In the genomic region with DNA sequence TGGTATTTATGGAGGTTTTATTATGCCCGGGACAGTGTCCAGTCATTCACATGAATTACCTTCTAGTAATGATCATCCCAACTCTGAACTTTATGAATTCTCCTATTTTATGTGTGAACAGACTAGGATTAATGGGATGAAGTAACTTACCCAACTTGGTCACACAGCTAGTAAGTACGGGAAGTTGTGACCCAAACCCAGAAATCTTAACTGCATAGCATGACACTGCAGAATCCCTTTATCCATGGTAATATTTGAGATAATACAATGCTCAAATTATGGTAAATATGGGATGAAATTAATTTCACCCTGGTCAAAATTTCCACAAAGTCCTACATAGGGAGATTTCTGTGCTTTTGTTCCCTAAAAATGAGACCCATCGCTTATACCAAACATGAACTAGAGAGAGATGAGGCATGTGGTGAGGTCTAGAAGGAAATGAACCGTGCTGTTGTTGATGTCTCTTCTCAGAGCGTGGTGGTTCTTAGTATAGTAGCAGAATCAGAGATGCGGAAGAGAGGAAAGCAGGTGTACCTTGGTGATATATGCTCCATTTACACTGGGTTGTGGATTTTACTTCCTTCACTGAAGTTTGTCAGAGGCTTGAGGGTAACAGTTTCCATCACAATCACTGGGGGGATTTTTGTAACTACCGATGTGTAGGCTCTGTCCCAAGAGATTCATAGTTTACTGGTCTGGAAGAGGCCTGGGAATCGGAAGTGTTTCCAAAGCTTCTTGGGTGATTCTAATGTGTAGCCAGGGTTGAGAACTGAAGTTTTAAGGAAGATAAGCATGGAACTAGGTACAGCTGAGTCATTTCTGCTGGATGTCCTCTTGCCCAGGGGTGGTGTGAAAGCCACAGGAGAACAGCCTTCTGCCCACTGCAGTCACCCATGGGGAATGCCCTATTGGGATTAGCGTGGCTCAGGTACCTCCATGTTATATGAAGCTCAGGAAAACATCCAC, we compare ENCODE assay signal across 1 cellular context.
TF ChIP-seq lines count a peak whose summit lies in the region.

No MANE protein-coding gene starts in this region.

TF ChIP-seq in GM12878, 131 proteins besides CTCF, POLR2A, EP300 and RAD21 (continued from another document and continues in another):
- TF ChIP-seq, protein P1, sequence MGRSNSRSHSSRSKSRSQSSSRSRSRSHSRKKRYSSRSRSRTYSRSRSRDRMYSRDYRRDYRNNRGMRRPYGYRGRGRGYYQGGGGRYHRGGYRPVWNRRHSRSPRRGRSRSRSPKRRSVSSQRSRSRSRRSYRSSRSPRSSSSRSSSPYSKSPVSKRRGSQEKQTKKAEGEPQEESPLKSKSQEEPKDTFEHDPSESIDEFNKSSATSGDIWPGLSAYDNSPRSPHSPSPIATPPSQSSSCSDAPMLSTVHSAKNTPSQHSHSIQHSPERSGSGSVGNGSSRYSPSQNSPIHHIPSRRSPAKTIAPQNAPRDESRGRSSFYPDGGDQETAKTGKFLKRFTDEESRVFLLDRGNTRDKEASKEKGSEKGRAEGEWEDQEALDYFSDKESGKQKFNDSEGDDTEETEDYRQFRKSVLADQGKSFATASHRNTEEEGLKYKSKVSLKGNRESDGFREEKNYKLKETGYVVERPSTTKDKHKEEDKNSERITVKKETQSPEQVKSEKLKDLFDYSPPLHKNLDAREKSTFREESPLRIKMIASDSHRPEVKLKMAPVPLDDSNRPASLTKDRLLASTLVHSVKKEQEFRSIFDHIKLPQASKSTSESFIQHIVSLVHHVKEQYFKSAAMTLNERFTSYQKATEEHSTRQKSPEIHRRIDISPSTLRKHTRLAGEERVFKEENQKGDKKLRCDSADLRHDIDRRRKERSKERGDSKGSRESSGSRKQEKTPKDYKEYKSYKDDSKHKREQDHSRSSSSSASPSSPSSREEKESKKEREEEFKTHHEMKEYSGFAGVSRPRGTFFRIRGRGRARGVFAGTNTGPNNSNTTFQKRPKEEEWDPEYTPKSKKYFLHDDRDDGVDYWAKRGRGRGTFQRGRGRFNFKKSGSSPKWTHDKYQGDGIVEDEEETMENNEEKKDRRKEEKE (IDR thresholded peaks at IDR 0.05), result no peak
- no peak for TF ChIP-seq SUPT20H (IDR thresholded peaks at IDR 0.05; ENCODE audit: borderline replicate concordance, control insufficient read depth, low read depth, low read length)
- TF ChIP-seq, protein P2, sequence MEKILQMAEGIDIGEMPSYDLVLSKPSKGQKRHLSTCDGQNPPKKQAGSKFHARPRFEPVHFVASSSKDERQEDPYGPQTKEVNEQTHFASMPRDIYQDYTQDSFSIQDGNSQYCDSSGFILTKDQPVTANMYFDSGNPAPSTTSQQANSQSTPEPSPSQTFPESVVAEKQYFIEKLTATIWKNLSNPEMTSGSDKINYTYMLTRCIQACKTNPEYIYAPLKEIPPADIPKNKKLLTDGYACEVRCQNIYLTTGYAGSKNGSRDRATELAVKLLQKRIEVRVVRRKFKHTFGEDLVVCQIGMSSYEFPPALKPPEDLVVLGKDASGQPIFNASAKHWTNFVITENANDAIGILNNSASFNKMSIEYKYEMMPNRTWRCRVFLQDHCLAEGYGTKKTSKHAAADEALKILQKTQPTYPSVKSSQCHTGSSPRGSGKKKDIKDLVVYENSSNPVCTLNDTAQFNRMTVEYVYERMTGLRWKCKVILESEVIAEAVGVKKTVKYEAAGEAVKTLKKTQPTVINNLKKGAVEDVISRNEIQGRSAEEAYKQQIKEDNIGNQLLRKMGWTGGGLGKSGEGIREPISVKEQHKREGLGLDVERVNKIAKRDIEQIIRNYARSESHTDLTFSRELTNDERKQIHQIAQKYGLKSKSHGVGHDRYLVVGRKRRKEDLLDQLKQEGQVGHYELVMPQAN (conservative IDR thresholded peaks at IDR 0.05), result no peak
- no peak for TF ChIP-seq KAT2A (conservative IDR thresholded peaks at IDR 0.05; ENCODE audit: control insufficient read depth, low read depth, low read length)
- TF ChIP-seq POLR2AphosphoS2 (IDR thresholded peaks at IDR 0.05; ENCODE audit: low read depth, low read length), result no peak
- TF ChIP-seq MXI1 (IDR thresholded peaks at IDR 0.05; ENCODE audit: low read depth, low read length), result no peak
- TF ChIP-seq DPF2 (IDR thresholded peaks at IDR 0.05), result peak; percentile 73; the same call in 1 of the 2 replicates
- TF ChIP-seq NBN (IDR thresholded peaks at IDR 0.05), result peak; percentile 72
- TF ChIP-seq ETV6 (conservative IDR thresholded peaks at IDR 0.05 in 1 of 2, IDR thresholded peaks at IDR 0.05 in 1 of 2; ENCODE audit: borderline replicate concordance in 1 of 2, low read depth in 1 of 2), result peak in 1 of 2 experiments; percentile 80; a peak in 2 of 4 replicates
- TF ChIP-seq, protein P3, sequence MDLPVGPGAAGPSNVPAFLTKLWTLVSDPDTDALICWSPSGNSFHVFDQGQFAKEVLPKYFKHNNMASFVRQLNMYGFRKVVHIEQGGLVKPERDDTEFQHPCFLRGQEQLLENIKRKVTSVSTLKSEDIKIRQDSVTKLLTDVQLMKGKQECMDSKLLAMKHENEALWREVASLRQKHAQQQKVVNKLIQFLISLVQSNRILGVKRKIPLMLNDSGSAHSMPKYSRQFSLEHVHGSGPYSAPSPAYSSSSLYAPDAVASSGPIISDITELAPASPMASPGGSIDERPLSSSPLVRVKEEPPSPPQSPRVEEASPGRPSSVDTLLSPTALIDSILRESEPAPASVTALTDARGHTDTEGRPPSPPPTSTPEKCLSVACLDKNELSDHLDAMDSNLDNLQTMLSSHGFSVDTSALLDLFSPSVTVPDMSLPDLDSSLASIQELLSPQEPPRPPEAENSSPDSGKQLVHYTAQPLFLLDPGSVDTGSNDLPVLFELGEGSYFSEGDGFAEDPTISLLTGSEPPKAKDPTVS (IDR thresholded peaks at IDR 0.05; ENCODE audit: low read depth, low read length), result no peak
- TF ChIP-seq, protein P4, sequence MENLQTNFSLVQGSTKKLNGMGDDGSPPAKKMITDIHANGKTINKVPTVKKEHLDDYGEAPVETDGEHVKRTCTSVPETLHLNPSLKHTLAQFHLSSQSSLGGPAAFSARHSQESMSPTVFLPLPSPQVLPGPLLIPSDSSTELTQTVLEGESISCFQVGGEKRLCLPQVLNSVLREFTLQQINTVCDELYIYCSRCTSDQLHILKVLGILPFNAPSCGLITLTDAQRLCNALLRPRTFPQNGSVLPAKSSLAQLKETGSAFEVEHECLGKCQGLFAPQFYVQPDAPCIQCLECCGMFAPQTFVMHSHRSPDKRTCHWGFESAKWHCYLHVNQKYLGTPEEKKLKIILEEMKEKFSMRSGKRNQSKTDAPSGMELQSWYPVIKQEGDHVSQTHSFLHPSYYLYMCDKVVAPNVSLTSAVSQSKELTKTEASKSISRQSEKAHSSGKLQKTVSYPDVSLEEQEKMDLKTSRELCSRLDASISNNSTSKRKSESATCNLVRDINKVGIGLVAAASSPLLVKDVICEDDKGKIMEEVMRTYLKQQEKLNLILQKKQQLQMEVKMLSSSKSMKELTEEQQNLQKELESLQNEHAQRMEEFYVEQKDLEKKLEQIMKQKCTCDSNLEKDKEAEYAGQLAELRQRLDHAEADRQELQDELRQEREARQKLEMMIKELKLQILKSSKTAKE (IDR thresholded peaks at IDR 0.05; ENCODE audit: low read depth, poor library complexity, severe bottlenecking), result peak; percentile 35
- TF ChIP-seq YBX1 (IDR thresholded peaks at IDR 0.05), result no peak
- TF ChIP-seq TAF1 (IDR thresholded peaks at IDR 0.05; ENCODE audit: borderline replicate concordance, low read depth, low read length), result no peak
- no peak for TF ChIP-seq RBBP5 (conservative IDR thresholded peaks at IDR 0.05)
- no peak for TF ChIP-seq ZNF384 (IDR thresholded peaks at IDR 0.05; ENCODE audit: borderline replicate concordance, low read depth, low read length)
- TF ChIP-seq RUNX3 (IDR thresholded peaks at IDR 0.05; ENCODE audit: low read length), result peak; percentile 69
- TF ChIP-seq TCF3 (IDR thresholded peaks at IDR 0.05; ENCODE audit: borderline replicate concordance, insufficient read depth, low read depth, low read length), result no peak
- TF ChIP-seq BACH1 (IDR thresholded peaks at IDR 0.05; ENCODE audit: borderline replicate concordance), result no peak
- no peak for TF ChIP-seq ZSCAN29 (IDR thresholded peaks at IDR 0.05)
- no peak for TF ChIP-seq ZNF217 (IDR thresholded peaks at IDR 0.05)
- TF ChIP-seq RCOR1 (conservative IDR thresholded peaks at IDR 0.05; ENCODE audit: low read depth, low read length), result no peak
- TF ChIP-seq HDAC2 (IDR thresholded peaks at IDR 0.05), result no peak
- no peak for TF ChIP-seq CEBPB (IDR thresholded peaks at IDR 0.05; ENCODE audit: borderline replicate concordance in 1 of 2, low read depth in 2 of 2, low read length in 2 of 2)
- TF ChIP-seq, protein P5, sequence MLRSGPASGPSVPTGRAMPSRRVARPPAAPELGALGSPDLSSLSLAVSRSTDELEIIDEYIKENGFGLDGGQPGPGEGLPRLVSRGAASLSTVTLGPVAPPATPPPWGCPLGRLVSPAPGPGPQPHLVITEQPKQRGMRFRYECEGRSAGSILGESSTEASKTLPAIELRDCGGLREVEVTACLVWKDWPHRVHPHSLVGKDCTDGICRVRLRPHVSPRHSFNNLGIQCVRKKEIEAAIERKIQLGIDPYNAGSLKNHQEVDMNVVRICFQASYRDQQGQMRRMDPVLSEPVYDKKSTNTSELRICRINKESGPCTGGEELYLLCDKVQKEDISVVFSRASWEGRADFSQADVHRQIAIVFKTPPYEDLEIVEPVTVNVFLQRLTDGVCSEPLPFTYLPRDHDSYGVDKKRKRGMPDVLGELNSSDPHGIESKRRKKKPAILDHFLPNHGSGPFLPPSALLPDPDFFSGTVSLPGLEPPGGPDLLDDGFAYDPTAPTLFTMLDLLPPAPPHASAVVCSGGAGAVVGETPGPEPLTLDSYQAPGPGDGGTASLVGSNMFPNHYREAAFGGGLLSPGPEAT (IDR thresholded peaks at IDR 0.05; ENCODE audit: low read depth), result peak; percentile 83
- TF ChIP-seq MEF2A (IDR thresholded peaks at IDR 0.05; ENCODE audit: insufficient read depth, low read depth, low read length), result no peak
- no peak for TF ChIP-seq KDM1A (IDR thresholded peaks at IDR 0.05; ENCODE audit: borderline replicate concordance)
- TF ChIP-seq BHLHE40 (IDR thresholded peaks at IDR 0.05; ENCODE audit: borderline replicate concordance in 1 of 2, low read depth in 2 of 2, low read length in 1 of 2), result peak; percentile 44 to 57; a peak in 2 of 4 replicates
- peak; percentile 7; the same call in 1 of the 3 replicates for TF ChIP-seq POU2F2 (IDR thresholded peaks at IDR 0.05; ENCODE audit: borderline replicate concordance, low read depth, low read length)
- no peak for TF ChIP-seq ESRRA (IDR thresholded peaks at IDR 0.05; ENCODE audit: low read length)
- TF ChIP-seq TCF7 (IDR thresholded peaks at IDR 0.05; ENCODE audit: borderline replicate concordance), result no peak
- 0 out of 2 replicates have a peak, but pooled peaks have one; percentile 40 for TF ChIP-seq MTA3 (IDR thresholded peaks at IDR 0.05; ENCODE audit: borderline replicate concordance, low read length)
- no peak for TF ChIP-seq ZNF274 (IDR thresholded peaks at IDR 0.05; ENCODE audit: insufficient read depth, insufficient read length)
- TF ChIP-seq, protein P6, sequence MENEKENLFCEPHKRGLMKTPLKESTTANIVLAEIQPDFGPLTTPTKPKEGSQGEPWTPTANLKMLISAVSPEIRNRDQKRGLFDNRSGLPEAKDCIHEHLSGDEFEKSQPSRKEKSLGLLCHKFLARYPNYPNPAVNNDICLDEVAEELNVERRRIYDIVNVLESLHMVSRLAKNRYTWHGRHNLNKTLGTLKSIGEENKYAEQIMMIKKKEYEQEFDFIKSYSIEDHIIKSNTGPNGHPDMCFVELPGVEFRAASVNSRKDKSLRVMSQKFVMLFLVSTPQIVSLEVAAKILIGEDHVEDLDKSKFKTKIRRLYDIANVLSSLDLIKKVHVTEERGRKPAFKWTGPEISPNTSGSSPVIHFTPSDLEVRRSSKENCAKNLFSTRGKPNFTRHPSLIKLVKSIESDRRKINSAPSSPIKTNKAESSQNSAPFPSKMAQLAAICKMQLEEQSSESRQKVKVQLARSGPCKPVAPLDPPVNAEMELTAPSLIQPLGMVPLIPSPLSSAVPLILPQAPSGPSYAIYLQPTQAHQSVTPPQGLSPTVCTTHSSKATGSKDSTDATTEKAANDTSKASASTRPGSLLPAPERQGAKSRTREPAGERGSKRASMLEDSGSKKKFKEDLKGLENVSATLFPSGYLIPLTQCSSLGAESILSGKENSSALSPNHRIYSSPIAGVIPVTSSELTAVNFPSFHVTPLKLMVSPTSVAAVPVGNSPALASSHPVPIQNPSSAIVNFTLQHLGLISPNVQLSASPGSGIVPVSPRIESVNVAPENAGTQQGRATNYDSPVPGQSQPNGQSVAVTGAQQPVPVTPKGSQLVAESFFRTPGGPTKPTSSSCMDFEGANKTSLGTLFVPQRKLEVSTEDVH (IDR thresholded peaks at IDR 0.05; ENCODE audit: low read depth, partially characterized antibody), result no peak
- no peak for TF ChIP-seq MYC (IDR thresholded peaks at IDR 0.05; ENCODE audit: insufficient read depth, insufficient read length, insufficient replicate concordance, low read length, severe bottlenecking)
- no peak for TF ChIP-seq PAX8 (IDR thresholded peaks at IDR 0.05)
- TF ChIP-seq CBFB (IDR thresholded peaks at IDR 0.05; ENCODE audit: low read depth), result 0 out of 2 replicates have a peak, but pooled peaks have one; percentile 28
- TF ChIP-seq, protein P7, sequence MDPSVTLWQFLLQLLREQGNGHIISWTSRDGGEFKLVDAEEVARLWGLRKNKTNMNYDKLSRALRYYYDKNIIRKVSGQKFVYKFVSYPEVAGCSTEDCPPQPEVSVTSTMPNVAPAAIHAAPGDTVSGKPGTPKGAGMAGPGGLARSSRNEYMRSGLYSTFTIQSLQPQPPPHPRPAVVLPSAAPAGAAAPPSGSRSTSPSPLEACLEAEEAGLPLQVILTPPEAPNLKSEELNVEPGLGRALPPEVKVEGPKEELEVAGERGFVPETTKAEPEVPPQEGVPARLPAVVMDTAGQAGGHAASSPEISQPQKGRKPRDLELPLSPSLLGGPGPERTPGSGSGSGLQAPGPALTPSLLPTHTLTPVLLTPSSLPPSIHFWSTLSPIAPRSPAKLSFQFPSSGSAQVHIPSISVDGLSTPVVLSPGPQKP (IDR thresholded peaks at IDR 0.05; ENCODE audit: low read depth, low read length), result no peak
- TF ChIP-seq HCFC1 (IDR thresholded peaks at IDR 0.05; ENCODE audit: low read length), result no peak
- TF ChIP-seq, protein P8, sequence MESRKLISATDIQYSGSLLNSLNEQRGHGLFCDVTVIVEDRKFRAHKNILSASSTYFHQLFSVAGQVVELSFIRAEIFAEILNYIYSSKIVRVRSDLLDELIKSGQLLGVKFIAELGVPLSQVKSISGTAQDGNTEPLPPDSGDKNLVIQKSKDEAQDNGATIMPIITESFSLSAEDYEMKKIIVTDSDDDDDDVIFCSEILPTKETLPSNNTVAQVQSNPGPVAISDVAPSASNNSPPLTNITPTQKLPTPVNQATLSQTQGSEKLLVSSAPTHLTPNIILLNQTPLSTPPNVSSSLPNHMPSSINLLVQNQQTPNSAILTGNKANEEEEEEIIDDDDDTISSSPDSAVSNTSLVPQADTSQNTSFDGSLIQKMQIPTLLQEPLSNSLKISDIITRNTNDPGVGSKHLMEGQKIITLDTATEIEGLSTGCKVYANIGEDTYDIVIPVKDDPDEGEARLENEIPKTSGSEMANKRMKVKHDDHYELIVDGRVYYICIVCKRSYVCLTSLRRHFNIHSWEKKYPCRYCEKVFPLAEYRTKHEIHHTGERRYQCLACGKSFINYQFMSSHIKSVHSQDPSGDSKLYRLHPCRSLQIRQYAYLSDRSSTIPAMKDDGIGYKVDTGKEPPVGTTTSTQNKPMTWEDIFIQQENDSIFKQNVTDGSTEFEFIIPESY (IDR thresholded peaks at IDR 0.05), result no peak
